In the genomic region with DNA sequence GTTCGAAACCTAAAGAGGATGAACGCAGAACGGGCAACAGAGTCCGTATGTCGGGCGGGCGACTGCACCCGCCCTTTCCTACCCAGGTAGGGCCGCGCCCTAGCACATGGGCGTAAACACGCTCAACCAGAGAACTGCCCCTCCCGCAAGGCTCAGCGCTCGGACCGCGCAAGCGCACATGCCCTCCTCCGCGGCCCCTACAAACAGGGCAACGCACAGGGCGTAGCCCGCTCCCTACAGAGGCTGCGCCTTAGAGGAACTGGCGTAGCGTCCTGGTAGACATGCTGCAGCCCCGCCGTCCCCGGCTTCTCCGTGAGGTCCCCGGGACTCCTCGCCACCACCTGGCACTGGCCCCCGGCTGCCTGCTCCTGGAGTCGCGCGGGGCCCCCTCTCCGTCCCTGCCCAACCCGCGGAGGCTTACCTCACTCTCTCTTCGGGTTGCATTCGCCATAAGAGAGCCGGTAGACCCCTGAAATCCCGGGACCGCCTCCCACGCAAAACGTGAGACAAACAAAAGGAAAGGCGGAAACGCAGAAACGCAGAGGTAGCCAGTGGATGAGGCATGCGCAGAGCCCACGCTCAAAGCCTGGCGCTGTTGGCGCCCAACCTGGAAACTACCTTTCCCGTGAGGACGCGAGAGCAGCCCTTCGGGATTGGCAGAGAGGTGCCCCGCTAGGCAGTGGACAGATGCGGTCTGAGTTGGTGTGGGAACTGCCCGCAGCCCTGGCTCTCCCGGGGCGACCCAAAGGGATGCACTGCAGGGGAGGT, we compare ENCODE assay signal across 8 cellular contexts. TPM values are rescaled to one million over a fixed set of nuclear protein-coding genes. Genes with fewer than 3 reads are reported as not detected.
DNase-seq lines count a peak whose midpoint lies in the region; ATAC-seq, FAIRE-seq and TF ChIP-seq lines count a peak whose summit lies in the region.

A gene (minus strand): TSS at position 518 of the 768 bp plus-strand sequence. CDS start 1,642 bp downstream, outside the sequence.

- H2AK5ac ChIP-seq in H1 (ENCODE audit: low read depth, low read length), result 0 out of 2 replicates have a peak within 1 kb of the TSS, but pooled peaks have one; percentile 31
- H2AK5ac ChIP-seq in mesendoderm (ENCODE audit: low read length), result no peak within 1 kb of the TSS

- H3K9ac ChIP-seq in H1 (replicated peaks in 1 of 4; ENCODE audit: extremely low read depth in 1 of 4, low read depth in 3 of 4, low read length in 3 of 4) (peak within 1 kb of the TSS; percentile 68 to 94 (median 86)), mesendoderm (ENCODE audit: low read length) (peak within 1 kb of the TSS; percentile 90)

- peaks cover 0 to 4% (median 0%) of the 10 kb centered on the region in 4 experiments; a peak in 2 of 7 replicates for H3K4me1 ChIP-seq in H1 (replicated peaks in 1 of 4; ENCODE audit: control insufficient read depth in 3 of 4, insufficient read depth in 4 of 4, low read length in 3 of 4)
- no peaks in the 10 kb centered on the region for H3K4me1 ChIP-seq in mesendoderm (ENCODE audit: control insufficient read depth, low read depth, low read length)

- no peak for FAIRE-seq in H1 (lab: Jason Lieb, UNC)

- H3K36me3 ChIP-seq in H1 (ENCODE audit: control insufficient read depth in 2 of 4, insufficient read depth in 4 of 4, low read length in 3 of 4), result no peaks in the 10 kb centered on the region; a peak in 1 of 8 replicates
- no peaks in the 10 kb centered on the region for H3K36me3 ChIP-seq in mesendoderm (ENCODE audit: control insufficient read depth, insufficient read depth, low read length)

- H3K18ac ChIP-seq in H1 (ENCODE audit: extremely low read depth, low read length) (peak within 1 kb of the TSS; percentile 98), mesendoderm (ENCODE audit: low read length) (peak within 1 kb of the TSS; percentile 57)

- TF ChIP-seq POLR2A in H1 (IDR thresholded peaks at IDR 0.05; ENCODE audit: control extremely low read depth in 1 of 2, low read depth in 2 of 2, low read length in 2 of 2), result peak; percentile 86 to 90

- H3K79me2 ChIP-seq in H1 (ENCODE audit: control insufficient read depth in 1 of 2, insufficient read depth in 2 of 2, low read length in 2 of 2), result peaks cover 0 to 21% of the 10 kb centered on the region in 2 experiments; a peak in 2 of 4 replicates
- peaks cover 2% of the 10 kb centered on the region for H3K79me2 ChIP-seq in mesendoderm (ENCODE audit: control insufficient read depth, insufficient read depth, low read length)

- no peaks in the 10 kb centered on the region for H4K20me1 ChIP-seq in H1 (replicated peaks in 1 of 2; ENCODE audit: control insufficient read depth in 1 of 2, insufficient read depth in 2 of 2, low read length in 2 of 2)

- H4K8ac ChIP-seq in H1 (ENCODE audit: extremely low read depth, insufficient read depth, low read length), result peak within 1 kb of the TSS; percentile 99
- no peak within 1 kb of the TSS for H4K8ac ChIP-seq in mesendoderm (ENCODE audit: low read depth, low read length)

- H3K27me3 ChIP-seq in H1 (replicated peaks in 1 of 4; ENCODE audit: control insufficient read depth in 3 of 4, extremely low read depth in 1 of 4, insufficient read depth in 3 of 4, low read length in 3 of 4), result no peaks in the 10 kb centered on the region
- H3K27me3 ChIP-seq in mesendoderm (ENCODE audit: insufficient read depth, low read length, poor library complexity), result no peaks in the 10 kb centered on the region

- H4K91ac ChIP-seq in H1 (replicated peaks; ENCODE audit: insufficient read length, low read length), result peak within 1 kb of the TSS; percentile 85

- H2BK5ac ChIP-seq in H1 (ENCODE audit: low read depth, low read length), result peak within 1 kb of the TSS; percentile 95
- H2BK5ac ChIP-seq in mesendoderm (ENCODE audit: low read length), result peak within 1 kb of the TSS; percentile 54

- ATAC-seq in GM21390 (IDR thresholded peaks at IDR 0.05; ENCODE audit: unreplicated experiment), result peak; percentile 92

- CTCF ChIA-PET in H1 (lab: Charles Lee; ENCODE audit: partially characterized antibody), result no interaction called here

- H2BK120ac ChIP-seq in H1 (replicated peaks; ENCODE audit: low read depth, low read length) (peak within 1 kb of the TSS; percentile 54), mesendoderm (ENCODE audit: low read depth, low read length) (no peak within 1 kb of the TSS)

- no peaks in the 10 kb centered on the region for H3K9me3 ChIP-seq in H1 (ENCODE audit: insufficient read depth in 2 of 2, low read depth in 1 of 2, low read length in 1 of 2)

- H3K4ac ChIP-seq in H1 (replicated peaks; ENCODE audit: insufficient read length, low read depth, low read length) (peak within 1 kb of the TSS; percentile 94), mesendoderm (ENCODE audit: low read depth, low read length) (peak within 1 kb of the TSS; percentile 64)

- H2BK12ac ChIP-seq in H1 (ENCODE audit: low read depth, low read length), result peak within 1 kb of the TSS; percentile 62; the same call in 1 of the 2 replicates

- H3K56ac ChIP-seq in H1 (replicated peaks; ENCODE audit: insufficient read length, low read depth, low read length) (peak within 1 kb of the TSS; percentile 94), mesendoderm (ENCODE audit: low read length) (peak within 1 kb of the TSS; percentile 98)

- H3K4me2 ChIP-seq in H1 (ENCODE audit: insufficient read depth in 1 of 2, low read depth in 2 of 2, low read length in 2 of 2), result peak within 1 kb of the TSS; percentile 70 to 83
- H3K4me2 ChIP-seq in mesendoderm (ENCODE audit: low read length), result peak within 1 kb of the TSS; percentile 96

- H3K23ac ChIP-seq in H1 (ENCODE audit: insufficient read length), result no peak within 1 kb of the TSS
- no peak within 1 kb of the TSS for H3K23ac ChIP-seq in mesendoderm (ENCODE audit: low read length)

- H3K4me3 ChIP-seq in H1 (ENCODE audit: extremely low read depth in 1 of 4, insufficient read depth in 2 of 4, low read depth in 3 of 4, low read length in 4 of 4) (peak within 1 kb of the TSS; percentile 75 to 90 (median 80)), mesendoderm (ENCODE audit: low read length) (peak within 1 kb of the TSS; percentile 80)

- in situ Hi-C loops in Caki2 (cut with HindIII; ENCODE audit: low pct_unique_long_range_greater_than_20kb, low sequenced_read_pairs), result no loop called here

- H3K14ac ChIP-seq in H1 (ENCODE audit: insufficient read length), result no peak within 1 kb of the TSS

- H2AFZ ChIP-seq in H1 (ENCODE audit: low read length), result peak within 1 kb of the TSS; percentile 94

- POLR2A ChIA-PET in H1 (lab: Charles Lee; ENCODE audit: partially characterized antibody), result interaction anchor here (1.0 to 1.7 kb wide), 2 partner anchors 115 kb away, joined by 3 to 4 read pairs; no protein-coding TSS in a partner anchor

- 3% methylated on average over 57 of the region's 62 CpGs; no CpG with 5 or more reads in 1 of the 2 experiments for WGBS in H1 (ENCODE audit: extremely low coverage in 1 of 2, insufficient coverage in 1 of 2, insufficient read length in 1 of 2, insufficient replicate concordance in 2 of 2, low coverage in 1 of 2, low lambda C conversion rate in 2 of 2, missing lambda C conversion rate in 1 of 2), 2 experiments
- no CpG with 5 or more reads among the region's 62 CpGs for WGBS in mesendoderm (ENCODE audit: extremely low coverage, insufficient coverage, low lambda C conversion rate)

- no peak for TF ChIP-seq RAD21 in H1 (IDR thresholded peaks at IDR 0.05 in 1 of 2, conservative IDR thresholded peaks at IDR 0.05 in 1 of 2; ENCODE audit: low read depth in 2 of 2, low read length in 2 of 2)

- TF ChIP-seq EP300 in H1 (IDR thresholded peaks at IDR 0.05; ENCODE audit: borderline replicate concordance in 1 of 2, low read depth in 2 of 2, low read length in 2 of 2), result no peak

- peak within 1 kb of the TSS; percentile 57 for H4K5ac ChIP-seq in H1 (ENCODE audit: insufficient read length, low read depth, low read length)
- H4K5ac ChIP-seq in mesendoderm (ENCODE audit: low read length), result no peak within 1 kb of the TSS

- no peaks in the 10 kb centered on the region for H3K79me1 ChIP-seq in H1 (ENCODE audit: low read depth, low read length)
- H3K79me1 ChIP-seq in mesendoderm (ENCODE audit: low read length), result no peaks in the 10 kb centered on the region

- H3K27ac ChIP-seq in H1 (ENCODE audit: low read depth, low read length) (peak within 1 kb of the TSS; percentile 88), mesendoderm (ENCODE audit: low read depth, low read length) (peak within 1 kb of the TSS; percentile 89)

- DNase-seq in Caki2 (ENCODE audit: low read depth) (peak; percentile 97), HUDEP-2 (lab: John Stamatoyannopoulos, UW; ENCODE audit: unreplicated experiment in 76 of 76) (peak in 75 of 76 experiments; percentile 59 to 95 (median 89)), NOMO-1 treated with dmso at 0.1 percent for 144 hours (lab: John Stamatoyannopoulos, UW; ENCODE audit: unreplicated experiment) (peak; percentile 84), H1 (ENCODE audit: low read depth in 1 of 2, low spot score in 2 of 2) (peak; percentile 92 to 94), mesendoderm (peak; percentile 98)
- peak; percentile 85 to 87 (median 86) for DNase-seq in activated CD8-positive, alpha-beta memory T cell treated with anti-CD3 and anti-CD28 coated beads for 48 hours (ENCODE audit: low read depth in 2 of 3, low spot score in 2 of 3)
- DNase-seq in stimulated activated CD8-positive, alpha-beta memory T cell treated with anti-CD3 and anti-CD28 coated beads, Interleukin-12 subunit alpha, Interleukin-12 subunit beta, amount 100 ng/mL, for 4 hours (ENCODE audit: low read depth), result peak; percentile 88

- H2BK15ac ChIP-seq in H1 (ENCODE audit: low read length), result peak within 1 kb of the TSS; percentile 72; the same call in 1 of the 2 replicates
- no peak within 1 kb of the TSS for H2BK15ac ChIP-seq in mesendoderm (replicated peaks; ENCODE audit: low read depth)

- no peak within 1 kb of the TSS for H2BK20ac ChIP-seq in H1 (ENCODE audit: low read length)

- peaks cover 7% of the 10 kb centered on the region; the same call in 1 of the 2 replicates for H3K23me2 ChIP-seq in H1 (ENCODE audit: low read depth, low read length)

- no peak for TF ChIP-seq CTCF in H1 (IDR thresholded peaks at IDR 0.05; ENCODE audit: control extremely low read depth in 1 of 3, insufficient read depth in 1 of 3, low read depth in 1 of 3, low read length in 3 of 3)

TF ChIP-seq in H1, 55 proteins besides CTCF, POLR2A, EP300 and RAD21 (continues in another document):
- TF ChIP-seq GTF2F1 (IDR thresholded peaks at IDR 0.05; ENCODE audit: borderline replicate concordance, low read depth, low read length), result 0 out of 2 replicates have a peak, but pooled peaks have one; percentile 51

RNA-seq across cellular contexts. Expression of the gene that starts here (rescaled TPM):
- 12.7 and 19.0 TPM in 2 replicates for total RNA-seq in Caki2 (2014; rRNA removed; shearing (Covaris generic); ENCODE audit: low replicate concordance)
- 29.7 and 33.4 TPM in 2 replicates for total RNA-seq in H1 (2021; fragmentation: NEBNext Ultra II Directional; extraction: Animal tissue kit (Norgen Biotek cat#: 25700))
- 4.2 and 10.7 TPM in 2 replicates for polyA plus RNA-seq in H1 (2011; rRNA removed)
- polyA plus RNA-seq in H1 (2011; cell fraction: cytosol; rRNA removed), result 8.1 TPM
- 9.9 TPM for polyA plus RNA-seq in H1 (2011; cell fraction: nucleus; rRNA removed)
- polyA plus RNA-seq in H1 (2012, experiment 1 of 2), result 10.3 to 14.2 TPM (median 12.0 TPM) in 4 replicates
- polyA plus RNA-seq in H1 (2012, experiment 2 of 2), result 1.2 TPM
- polyA plus RNA-seq in H1 (2013, experiment 1 of 2), result 16.4 TPM
- polyA plus RNA-seq in H1 (2013, experiment 2 of 2), result 15.3 TPM
- polyA minus RNA-seq in H1 (2011; rRNA and poly(A)+ RNA removed), result 14.3 and 27.0 TPM in 2 replicates
- polyA minus RNA-seq in H1 (2011; cell fraction: cytosol; rRNA and poly(A)+ RNA removed), result 16.0 TPM
- 62.3 TPM for polyA minus RNA-seq in H1 (2011; cell fraction: nucleus; rRNA and poly(A)+ RNA removed)
- polyA plus RNA-seq in mesendoderm (2013, experiment 1 of 2), result 11.6 TPM
- polyA plus RNA-seq in mesendoderm (2013, experiment 2 of 2), result 11.6 TPM

Comparison
In these comparisons a context has a peak if more than half of its experiments do, and no peak if none do; other contexts are left out.
1. Peak in every context shown above with its lines: DNase-seq, ATAC-seq, H3K4me3 ChIP-seq and H3K27ac ChIP-seq.